In the genomic region with DNA sequence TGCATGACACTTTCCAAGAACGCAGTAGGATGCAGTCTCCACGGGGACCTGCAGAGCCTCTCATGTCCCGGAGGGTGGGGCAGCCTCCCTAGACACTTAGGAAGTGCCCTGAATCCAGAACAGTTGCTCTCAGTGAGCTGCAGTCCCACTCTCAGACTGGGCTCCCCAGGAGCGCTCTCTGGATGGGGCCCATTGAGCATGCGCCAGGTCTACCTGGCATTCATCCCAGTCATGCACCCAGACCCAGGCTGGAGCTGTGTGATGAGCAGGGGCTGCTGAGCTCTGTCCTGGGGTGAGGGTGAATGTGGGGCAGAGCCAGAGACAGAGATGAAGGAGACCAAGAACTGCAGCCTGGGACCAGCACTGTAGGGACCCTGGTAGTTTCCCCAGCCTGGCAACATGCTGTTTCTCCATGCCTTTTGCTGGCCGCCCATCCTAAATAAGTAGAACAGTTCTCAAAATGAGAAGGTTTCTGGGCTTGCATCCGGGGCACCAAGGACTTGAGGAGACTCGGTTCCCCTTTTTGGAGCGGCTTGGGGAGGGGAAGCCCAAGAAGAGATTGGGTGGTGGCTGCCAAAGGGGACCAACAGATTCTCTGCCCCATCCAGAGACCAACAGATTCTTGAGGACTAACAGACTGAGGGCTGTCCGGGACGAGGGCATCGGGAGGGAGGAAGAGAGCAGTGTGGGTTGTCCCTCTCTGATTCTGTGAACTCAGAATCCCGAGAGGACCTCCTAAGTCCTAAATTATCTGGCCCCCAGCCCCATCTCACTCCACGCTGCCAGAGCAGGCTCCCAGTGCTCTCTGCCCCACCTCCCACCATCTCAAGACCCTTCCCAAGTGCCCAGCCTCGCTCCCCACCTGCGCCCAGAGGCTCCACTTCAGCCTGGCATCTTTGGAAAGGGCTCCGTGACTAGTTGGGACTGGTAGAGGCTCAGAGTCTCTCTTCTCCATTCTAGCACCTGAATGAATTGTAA, we compare ENCODE assay signal across 25 cellular contexts. TPM values are rescaled to one million over a fixed set of nuclear protein-coding genes. Genes with fewer than 3 reads are reported as not detected.
A peak's percentile ranks its signal among the peaks of the same experiment; 100 is the strongest.
DNase-seq lines count a peak whose midpoint lies in the region; FAIRE-seq and TF ChIP-seq lines count a peak whose summit lies in the region.
"Had no signal": no experiment of that assay in that cellular context is flagged by ENCODE, and none has a peak within 500 bp of the region (broad histone marks: within the 10 kb centered on the region; RNA-seq: fewer than 3 reads in every experiment).

No MANE protein-coding gene starts in this region.

- peaks cover 15% of the 10 kb centered on the region for H3K4me1 Mint-ChIP-seq in endodermal cell

- no peak overlapping the region for H3K27ac Mint-ChIP-seq in endodermal cell
- H3K27ac Mint-ChIP-seq: CD8-positive, alpha-beta memory T cell; immature natural killer cell; natural killer cell; stimulated activated naive B cell treated with anti-CD40 and anti-IgM and Interleukin-4, amounts not matched to agents 10 μg/mL and 1 μg/mL and 100 μg/mL, for 72 hours; WTC11 had no signal

- no peaks in the 10 kb centered on the region for H3K36me3 Mint-ChIP-seq in endodermal cell (ENCODE audit: low read depth)
- H3K36me3 Mint-ChIP-seq: CD8-positive, alpha-beta memory T cell; immature natural killer cell; natural killer cell; stimulated activated naive B cell treated with anti-CD40 and anti-IgM and Interleukin-4, amounts not matched to agents 10 μg/mL and 1 μg/mL and 100 μg/mL, for 72 hours; WTC11 had no signal

- DNase-seq in NOMO-1 (lab: John Stamatoyannopoulos, UW; ENCODE audit: unreplicated experiment in 2 of 2) (peak; percentile 22 to 30), NOMO-1 treated with dmso at 0.1 percent for 144 hours (lab: John Stamatoyannopoulos, UW; ENCODE audit: unreplicated experiment) (no peak), NB4 (ENCODE audit: low read depth) (peak; percentile 36), endodermal cell (peak; percentile 39), posterior vena cava (ENCODE audit: low spot score) (peak; percentile 37), foreskin melanocyte (no peak), DMS79 treated with DMSO at 0.1 percent for 48 hours (lab: John Stamatoyannopoulos, UW) (no peak), GM12892 (ENCODE audit: insufficient read length) (no peak)
- DNase-seq: activated effector memory CD4-positive, alpha-beta T cell treated with anti-CD3 and anti-CD28 coated beads, Interleukin-2, amount 50 U/mL, for 16 hours; aorta; CD8-positive, alpha-beta memory T cell; GOT3; immature natural killer cell; natural killer cell; NCI-H2029; NCI-H748 treated with DMSO at 0.1 percent for 48 hours; spleen; stimulated activated naive B cell treated with anti-CD40 and anti-IgM and Interleukin-4, amounts not matched to agents 10 μg/mL and 1 μg/mL and 100 μg/mL, for 72 hours; T-helper 1 cell had no signal

- no peak overlapping the region for H3K27ac ChIP-seq in endodermal cell (ENCODE audit: low read depth, low read length)
- H3K27ac ChIP-seq: spleen, upper lobe of left lung had no signal

- TF ChIP-seq POLR2A in NB4 (IDR thresholded peaks at IDR 0.05; ENCODE audit: extremely low read depth, insufficient read length) (no peak), GM12892 (IDR thresholded peaks at IDR 0.05; ENCODE audit: low read depth, low read length) (no peak)

- H3K36me3 ChIP-seq in endodermal cell (ENCODE audit: control insufficient read depth, insufficient read depth, low read length) = no peaks in the 10 kb centered on the region
- H3K36me3 ChIP-seq: spleen, upper lobe of left lung had no signal

- H3K27me3 Mint-ChIP-seq in endodermal cell (ENCODE audit: insufficient read depth) = peaks cover 20% of the 10 kb centered on the region

- TF ChIP-seq CTCF in NB4 (IDR thresholded peaks at IDR 0.05; ENCODE audit: low read depth, low read length) (no peak), endodermal cell (conservative IDR thresholded peaks at IDR 0.05) (no peak)

- H3K9me3 ChIP-seq in endodermal cell (ENCODE audit: control insufficient read depth, low read length) = no peaks in the 10 kb centered on the region
- H3K9me3 ChIP-seq: spleen, upper lobe of left lung had no signal

- H3K4me3 Mint-ChIP-seq in endodermal cell = no peak overlapping the region
- H3K4me3 Mint-ChIP-seq: CD8-positive, alpha-beta memory T cell; immature natural killer cell; natural killer cell; stimulated activated naive B cell treated with anti-CD40 and anti-IgM and Interleukin-4, amounts not matched to agents 10 μg/mL and 1 μg/mL and 100 μg/mL, for 72 hours; WTC11 had no signal

- H3K4me1 ChIP-seq in endodermal cell (ENCODE audit: control insufficient read depth, insufficient read depth, low read length) = peaks cover 2% of the 10 kb centered on the region

- H3K27me3 ChIP-seq in endodermal cell (ENCODE audit: control insufficient read depth, insufficient read depth, low read length, poor library complexity, severe bottlenecking) = no peaks in the 10 kb centered on the region
- H3K27me3 ChIP-seq: upper lobe of left lung had no signal

- intact Hi-C loops in posterior vena cava (cut with DNase I) = loop anchor here (5.0 kb wide), 3 partner anchors 143 to 223 kb away; no protein-coding TSS in a partner anchor

- no peak for FAIRE-seq in GM12892 (lab: Jason Lieb, UNC)

- H3K9ac ChIP-seq in endodermal cell (ENCODE audit: extremely low read depth, low read length, poor library complexity, severe bottlenecking) = no peak overlapping the region

- 72 to 77% methylated on average over 11 to 17 of the region's 17 CpGs for WGBS in endodermal cell (ENCODE audit: insufficient coverage in 1 of 2, insufficient read length in 1 of 2), 2 experiments

- H3K4me3 ChIP-seq in NB4 (ENCODE audit: low read depth, low read length) (no peak overlapping the region), endodermal cell (ENCODE audit: low read length) (no peak overlapping the region)
- H3K4me3 ChIP-seq: spleen, upper lobe of left lung had no signal

- H3K9me3 Mint-ChIP-seq in endodermal cell = no peaks in the 10 kb centered on the region
- H3K9me3 Mint-ChIP-seq: CD8-positive, alpha-beta memory T cell; immature natural killer cell; natural killer cell; stimulated activated naive B cell treated with anti-CD40 and anti-IgM and Interleukin-4, amounts not matched to agents 10 μg/mL and 1 μg/mL and 100 μg/mL, for 72 hours; WTC11 had no signal

RNA-seq across cellular contexts. Expression of a gene that starts 1.0 kb away (rescaled TPM):
- not detected for total RNA-seq in endodermal cell
- not detected for polyA plus RNA-seq in endodermal cell (2013, experiment 1 of 2)
- not detected for polyA plus RNA-seq in endodermal cell (2013, experiment 2 of 2)
- total RNA-seq in posterior vena cava = not detected
- polyA plus RNA-seq in GM12892 (2012; ENCODE audit: missing spikeins) = 2.6 TPM
- total RNA-seq: aorta; CD8-positive, alpha-beta memory T cell; chondrocyte; glomerular endothelial cell; lung microvascular endothelial cell; natural killer cell; pulmonary artery endothelial cell; spleen; upper lobe of left lung; WTC11 had no signal
- polyA plus RNA-seq: aorta; CD8-positive, alpha-beta memory T cell; immature natural killer cell had no signal

RNA-seq across cellular contexts. Expression of a gene that starts 8.0 kb away (rescaled TPM):
- total RNA-seq in endodermal cell = not detected
- not detected for polyA plus RNA-seq in endodermal cell (2013, experiment 1 of 2)
- not detected for polyA plus RNA-seq in endodermal cell (2013, experiment 2 of 2)
- total RNA-seq in posterior vena cava = 100 to 1,000 TPM; 158 to 525 TPM
- 0.59 TPM for polyA plus RNA-seq in GM12892 (2012; ENCODE audit: missing spikeins)
- total RNA-seq: chondrocyte, glomerular endothelial cell had no signal

RNA-seq across cellular contexts. Expression of a gene that starts 25.8 kb away (rescaled TPM):
- total RNA-seq in endodermal cell = not detected
- not detected for polyA plus RNA-seq in endodermal cell (2013, experiment 1 of 2)
- not detected for polyA plus RNA-seq in endodermal cell (2013, experiment 2 of 2)
- 10 to 100 TPM; 12.6 to 34.4 TPM for total RNA-seq in posterior vena cava
- polyA plus RNA-seq in GM12892 (2012; ENCODE audit: missing spikeins) = not detected
- total RNA-seq: CD8-positive, alpha-beta memory T cell; chondrocyte; glomerular endothelial cell; lung microvascular endothelial cell; pulmonary artery endothelial cell; WTC11 had no signal
- polyA plus RNA-seq: CD8-positive, alpha-beta memory T cell had no signal

RNA-seq across cellular contexts. Expression of a gene that starts 36.9 kb away (rescaled TPM):
- total RNA-seq in endodermal cell = not detected
- polyA plus RNA-seq in endodermal cell (2013, experiment 1 of 2) = not detected
- not detected for polyA plus RNA-seq in endodermal cell (2013, experiment 2 of 2)
- total RNA-seq in posterior vena cava = not detected
- polyA plus RNA-seq in GM12892 (2012; ENCODE audit: missing spikeins) = 0.23 TPM
- total RNA-seq: aorta; CD8-positive, alpha-beta memory T cell; chondrocyte; glomerular endothelial cell; lung microvascular endothelial cell; natural killer cell; pulmonary artery endothelial cell; spleen; upper lobe of left lung; WTC11 had no signal
- polyA plus RNA-seq: aorta; CD8-positive, alpha-beta memory T cell; immature natural killer cell; spleen had no signal

RNA-seq across cellular contexts. Expression of a gene that starts 41.2 kb away (rescaled TPM):
- not detected for total RNA-seq in endodermal cell
- not detected for polyA plus RNA-seq in endodermal cell (2013, experiment 1 of 2)
- polyA plus RNA-seq in endodermal cell (2013, experiment 2 of 2) = not detected
- total RNA-seq in posterior vena cava = 100 to 1,000 TPM; 123 to 360 TPM
- polyA plus RNA-seq in GM12892 (2012; ENCODE audit: missing spikeins) = not detected
- total RNA-seq: CD8-positive, alpha-beta memory T cell; chondrocyte; glomerular endothelial cell; lung microvascular endothelial cell; pulmonary artery endothelial cell; WTC11 had no signal
- polyA plus RNA-seq: CD8-positive, alpha-beta memory T cell had no signal

Comparison
In these comparisons a context has a peak if more than half of its experiments do, and no peak if none do; other contexts are left out.
1. DNase-seq: peak in NOMO-1 (2 of 2), NB4 (single experiment), endodermal cell (single experiment) and posterior vena cava (single experiment); none in NOMO-1 treated with dmso at 0.1 percent for 144 hours (single experiment), foreskin melanocyte (single experiment), DMS79 treated with DMSO at 0.1 percent for 48 hours (single experiment) and GM12892 (single experiment).
2. RNA of a gene that starts 8.0 kb away (total RNA-seq): 158 to 525 TPM in posterior vena cava; not detected in endodermal cell; every median in the first group is over 100 times any median in the second.
3. RNA of a gene that starts 25.8 kb away (total RNA-seq): 12.6 to 34.4 TPM in posterior vena cava; not detected in endodermal cell; every median in the first group is over 10 times any median in the second.